In genomic region chr16:81711609-81712329, GRCh38 we compare ENCODE assay signal across 8 cellular contexts.
DNase-seq lines count a peak whose midpoint lies in the region; ATAC-seq and TF ChIP-seq lines count a peak whose summit lies in the region.

No MANE protein-coding gene starts in this region.

- ATAC-seq in HG02763 (IDR thresholded peaks at IDR 0.05; ENCODE audit: unreplicated experiment): no peak

- no peak for TF ChIP-seq POLR2A in erythroblast (IDR thresholded peaks at IDR 0.05; ENCODE audit: low read length)

- peaks cover 56% of the 10 kb centered on the region for H3K4me1 ChIP-seq in KMS-11 (ENCODE audit: low read depth, poor library complexity, severe bottlenecking)
- H3K4me1 ChIP-seq in mesodermal cell (ENCODE audit: control insufficient read depth, insufficient read depth, low read length, poor library complexity, severe bottlenecking): peaks cover 42% of the 10 kb centered on the region

- H3K79me2 ChIP-seq in KMS-11 (ENCODE audit: insufficient read depth, low read depth): no peaks in the 10 kb centered on the region

- no peak overlapping the region for H3K4me3 ChIP-seq in KMS-11 (IDR thresholded peaks at IDR 0.05; ENCODE audit: insufficient read depth, low read depth, low read length)
- H3K4me3 ChIP-seq in brain microvascular endothelial cell (ENCODE audit: low read depth, low read length): no peak overlapping the region
- no peak overlapping the region for H3K4me3 ChIP-seq in mesodermal cell (ENCODE audit: extremely low read depth, insufficient read depth, low read length, poor library complexity, severe bottlenecking)

- no peak overlapping the region for H3K9ac ChIP-seq in KMS-11

- no peaks in the 10 kb centered on the region for H3K9me3 ChIP-seq in mesodermal cell (ENCODE audit: control insufficient read depth, low read length)

- DNase-seq in Ammon's horn (ENCODE audit: low spot score): peak; percentile 27
- DNase-seq in brain microvascular endothelial cell: peak; percentile 93
- no peak for DNase-seq in erythroblast (lab: John Stamatoyannopoulos, UW)
- DNase-seq in NCI-H1930 (lab: John Stamatoyannopoulos, UW): no peak
- DNase-seq in GF-D8 (lab: John Stamatoyannopoulos, UW): no peak

- TF ChIP-seq CTCF in KMS-11 (conservative IDR thresholded peaks at IDR 0.05; ENCODE audit: low read depth, low read length) (no peak), brain microvascular endothelial cell (IDR thresholded peaks at IDR 0.05; ENCODE audit: low read depth, low read length, missing control alignments) (no peak)

- in situ Hi-C loops in brain microvascular endothelial cell (cut with HindIII; ENCODE audit: low pct_ligation_motif_present, low sequenced_read_pairs): loop anchor here (25.0 kb wide), 1 partner anchor 224 kb away; no protein-coding TSS in a partner anchor

- H3K27me3 ChIP-seq in KMS-11 (ENCODE audit: insufficient read depth, low read depth) (no peaks in the 10 kb centered on the region), brain microvascular endothelial cell (replicated peaks) (no peaks in the 10 kb centered on the region)

- H4K20me1 ChIP-seq in KMS-11 (ENCODE audit: insufficient read depth): no peaks in the 10 kb centered on the region

- no peaks in the 10 kb centered on the region; the same call in 1 of the 2 replicates for H3K36me3 ChIP-seq in KMS-11 (ENCODE audit: insufficient read depth)
- H3K36me3 ChIP-seq in brain microvascular endothelial cell (replicated peaks): peaks cover 26% of the 10 kb centered on the region
- H3K36me3 ChIP-seq in mesodermal cell (ENCODE audit: control insufficient read depth, insufficient read depth, low read length): peaks cover 21% of the 10 kb centered on the region

- H3K27ac ChIP-seq in KMS-11: no peak overlapping the region; the same call in 1 of the 2 replicates
- H3K27ac ChIP-seq in brain microvascular endothelial cell: peak overlapping the region; percentile 79
- H3K27ac ChIP-seq in mesodermal cell (ENCODE audit: low read depth, low read length, severe bottlenecking): peak overlapping the region; percentile 86

- no peak overlapping the region for H2AFZ ChIP-seq in KMS-11 (ENCODE audit: low read depth)

- 28 to 31% methylated on average over 19 to 21 of the region's 21 CpGs for WGBS in mesodermal cell (ENCODE audit: insufficient coverage in 2 of 2), 2 experiments

- peak overlapping the region; percentile 16; the same call in 1 of the 2 replicates for H3K4me2 ChIP-seq in KMS-11

Comparison
In these comparisons a context has a peak if more than half of its experiments do, and no peak if none do; other contexts are left out.
1. DNase-seq: peak in Ammon's horn (single experiment) and brain microvascular endothelial cell (single experiment); none in erythroblast (0 of 2), NCI-H1930 (0 of 2) and GF-D8 (single experiment).